28 cellular contexts compared by ENCODE assay signal in genomic region chr1:57363165-57363564, GRCh38.
"Had no signal": no experiment of that assay in that cellular context is flagged by ENCODE, and none has a peak within 500 bp of the region (broad histone marks: within the 10 kb centered on the region; RNA-seq: fewer than 3 reads in every experiment).

No MANE protein-coding gene starts in this region.

- H3K27me3 ChIP-seq: brain microvascular endothelial cell, esophagus muscularis mucosa, foreskin keratinocyte had no signal

- DNase-seq: activated B cell treated with CpG ODN at 0.5 μM for 24 hours; activated CD4-positive, alpha-beta T cell treated with anti-CD3 and anti-CD28 coated beads for 48 hours; activated CD4-positive, alpha-beta T cell treated with anti-CD3 and anti-CD28 coated beads, Interleukin-2, amount 50 U/mL, for 1 hour; activated CD4-positive, alpha-beta T cell treated with anti-CD3 and anti-CD28 coated beads, Interleukin-2, amount 50 U/mL, for 48 hours; activated CD8-positive, alpha-beta memory T cell treated with anti-CD3 and anti-CD28 coated beads for 24 hours; activated CD8-positive, alpha-beta T cell treated with anti-CD3 and anti-CD28 coated beads for 36 hours; activated effector memory CD4-positive, alpha-beta T cell treated with Interleukin-2 at 50 U/mL for 16 hours; activated gamma-delta T cell treated with Interleukin-2 at 50 U/mL for 16 hours; activated naive CD4-positive, alpha-beta T cell treated with anti-CD3 and anti-CD28 coated beads, Interleukin-2, amount 50 U/mL, for 16 hours; activated naive CD4-positive, alpha-beta T cell treated with Interleukin-2 at 50 U/mL for 16 hours; activated T-cell treated with anti-CD3 and anti-CD28 coated beads, Interleukin-2, amount 50 U/mL, for 4 hours; amniotic stem cell; brain microvascular endothelial cell; caudate nucleus; cortex of kidney; dermis blood vessel endothelial cell; effector CD4-positive, alpha-beta T cell; effector memory CD8-positive, alpha-beta T cell; erythroblast; foreskin keratinocyte; gastrocnemius medialis; T-helper 1 cell; T-helper 17 cell; T1000; WERI-Rb-1 had no signal

- H3K4me3 ChIP-seq: esophagus muscularis mucosa, gastrocnemius medialis had no signal

- H3K27ac ChIP-seq: brain microvascular endothelial cell, esophagus muscularis mucosa, foreskin keratinocyte, gastrocnemius medialis, WERI-Rb-1 had no signal

- ATAC-seq: activated CD4-positive, CD25-positive, alpha-beta regulatory T cell treated with anti-CD3 and anti-CD28 coated beads, Interleukin-2, amount 50 U/mL, for 24 hours; activated CD8-positive, alpha-beta T cell treated with anti-CD3 and anti-CD28 coated beads for 36 hours; activated T-cell treated with anti-CD3 and anti-CD28 coated beads, Interleukin-2, amount 50 U/mL, for 4 hours; activated T-helper 17 cell treated with anti-CD3 and anti-CD28 coated beads, Interleukin-2, amount 50 U/mL, for 72 hours; effector memory CD8-positive, alpha-beta T cell; foreskin keratinocyte; gastrocnemius medialis; T-helper 17 cell had no signal

- H3K9me3 ChIP-seq: gastrocnemius medialis had no signal

- H3K36me3 ChIP-seq: brain microvascular endothelial cell, esophagus muscularis mucosa, gastrocnemius medialis, WERI-Rb-1 had no signal

- H3K4me1 ChIP-seq: esophagus muscularis mucosa, foreskin keratinocyte, gastrocnemius medialis had no signal
